21 cellular contexts compared by ENCODE assay signal in the genomic region with DNA sequence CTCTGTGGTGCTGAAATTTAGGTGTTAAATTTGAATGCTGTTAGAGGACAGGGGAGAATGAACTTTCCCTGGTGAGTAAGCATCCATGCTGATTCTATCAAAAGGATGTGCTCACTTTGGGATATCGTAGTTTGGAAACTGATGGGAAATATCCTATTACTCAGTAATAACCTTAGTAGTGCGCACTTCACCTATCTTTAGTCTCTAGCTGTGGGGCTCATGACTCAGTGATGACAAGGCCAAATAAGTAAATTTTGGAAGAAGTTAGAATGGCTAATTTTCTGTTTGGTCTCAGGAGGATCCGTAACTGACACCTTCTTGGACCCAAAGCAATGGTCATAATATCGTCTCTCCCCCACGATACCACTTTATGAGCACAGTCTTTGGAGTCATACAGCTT.
"Had no signal": no experiment of that assay in that cellular context is flagged by ENCODE, and none has a peak within 500 bp of the region (broad histone marks: within the 10 kb centered on the region; RNA-seq: fewer than 3 reads in every experiment).

No MANE protein-coding gene starts in this region.

- H3K27me3 ChIP-seq: body of pancreas had no signal

- H3K4me3 Mint-ChIP-seq: activated CD8-positive, alpha-beta T cell treated with anti-CD3 and anti-CD28 coated beads for 36 hours; activated naive CD4-positive, alpha-beta T cell treated with anti-CD3 and anti-CD28 coated beads, Interleukin-2, amount 50 U/mL, for 24 hours; T-cell had no signal

- ATAC-seq: activated CD8-positive, alpha-beta T cell treated with anti-CD3 and anti-CD28 coated beads for 36 hours; body of pancreas; T-cell had no signal

- H3K4me2 ChIP-seq: KMS-11 had no signal

- H3K9me3 Mint-ChIP-seq: activated naive CD4-positive, alpha-beta T cell treated with anti-CD3 and anti-CD28 coated beads, Interleukin-2, amount 50 U/mL, for 24 hours had no signal

- H3K4me1 ChIP-seq: body of pancreas had no signal

- H3K4me1 Mint-ChIP-seq: activated naive CD4-positive, alpha-beta T cell treated with anti-CD3 and anti-CD28 coated beads, Interleukin-2, amount 50 U/mL, for 24 hours; T-cell had no signal

- H3K27me3 Mint-ChIP-seq: activated CD8-positive, alpha-beta T cell treated with anti-CD3 and anti-CD28 coated beads for 36 hours; activated naive CD4-positive, alpha-beta T cell treated with anti-CD3 and anti-CD28 coated beads, Interleukin-2, amount 50 U/mL, for 24 hours; T-cell had no signal

- H3K36me3 Mint-ChIP-seq: activated naive CD4-positive, alpha-beta T cell treated with anti-CD3 and anti-CD28 coated beads, Interleukin-2, amount 50 U/mL, for 24 hours; T-cell had no signal

- H3K9ac ChIP-seq: KMS-11 had no signal

- H3K27ac Mint-ChIP-seq: activated CD8-positive, alpha-beta T cell treated with anti-CD3 and anti-CD28 coated beads for 36 hours; activated naive CD4-positive, alpha-beta T cell treated with anti-CD3 and anti-CD28 coated beads, Interleukin-2, amount 50 U/mL, for 24 hours; T-cell had no signal

- DNase-seq: activated CD4-positive, CD25-positive, alpha-beta regulatory T cell; activated CD8-positive, alpha-beta memory T cell treated with anti-CD3 and anti-CD28 coated beads, Interleukin-2, amount 50 U/mL, for 4 hours; activated CD8-positive, alpha-beta T cell treated with anti-CD3 and anti-CD28 coated beads for 36 hours; activated effector memory CD4-positive, alpha-beta T cell treated with Interleukin-2 at 50 U/mL for 16 hours; activated naive CD4-positive, alpha-beta T cell; aorta; body of pancreas; central memory CD4-positive, alpha-beta T cell; MM.1S; NCI-H187; NCI-H446; NCI-H524; SHP77; T-cell; T-helper 2 cell; T1000 had no signal

- H3K4me3 ChIP-seq: body of pancreas had no signal

- H3K27ac ChIP-seq: body of pancreas, KMS-11 had no signal

- H3K9me3 ChIP-seq: body of pancreas had no signal

- FAIRE-seq: bronchial epithelial cell, RCC 7860, TTC549 had no signal
